Comparison of ENCODE assay signal across 8 cellular contexts in genomic region chr18:74551936-74552555, GRCh38. TPM values are rescaled to one million over a fixed set of nuclear protein-coding genes. Genes with fewer than 3 reads are reported as not detected.
DNase-seq lines count a peak whose midpoint lies in the region; ATAC-seq, FAIRE-seq and TF ChIP-seq lines count a peak whose summit lies in the region.

No MANE protein-coding gene starts in this region.

- CTCF ChIA-PET in BJ (lab: Yijun Ruan, JAX), result interaction anchor here (0.5 to 3.0 kb wide), 34 partner anchors 8 to 362 kb away, joined by 3 to 94 read pairs (median 4); partner anchors contain the start of gene CNDP1

- ATAC-seq in HG03378 (IDR thresholded peaks at IDR 0.05; ENCODE audit: unreplicated experiment) (peak; percentile 98), left colon (peak; percentile 98)

- H3K36me3 ChIP-seq in BJ (ENCODE audit: control insufficient read depth, insufficient read depth, low read length), result no peaks in the 10 kb centered on the region

- peak; percentile 89 for FAIRE-seq in GM19239 (lab: Jason Lieb, UNC)

- intact Hi-C loops in left colon (cut with DNase I, micrococcal nuclease), result loop anchor here in 1 of 2 donors (5.0 kb wide), 1 partner anchor 200 kb away; no protein-coding TSS in a partner anchor

- TF ChIP-seq CTCF in BJ (IDR thresholded peaks at IDR 0.05; ENCODE audit: insufficient read depth, low read depth, low read length) (peak; percentile 85), chondrocyte (IDR thresholded peaks at IDR 0.05) (peak; percentile 91)

- H3K36me3 Mint-ChIP-seq in chondrocyte (ENCODE audit: low read depth), result peaks cover 1% of the 10 kb centered on the region

- no peak overlapping the region for H3K4me3 Mint-ChIP-seq in chondrocyte (ENCODE audit: unreplicated experiment)

- H3K27ac Mint-ChIP-seq in chondrocyte (ENCODE audit: unreplicated experiment), result no peak overlapping the region

- peaks cover 11% of the 10 kb centered on the region for H3K9me3 Mint-ChIP-seq in chondrocyte (ENCODE audit: low read depth)

- H3K27me3 ChIP-seq in BJ (ENCODE audit: control insufficient read depth, insufficient read depth, low read length), result peaks cover 18% of the 10 kb centered on the region

- peaks cover 3% of the 10 kb centered on the region for H3K4me1 Mint-ChIP-seq in chondrocyte (ENCODE audit: low read depth)

- peaks cover 22% of the 10 kb centered on the region for H3K27me3 Mint-ChIP-seq in chondrocyte (ENCODE audit: low read depth)

- no peak for DNase-seq in BJ (ENCODE audit: low read depth)
- DNase-seq in GM19239 (ENCODE audit: insufficient read length, low spot score), result peak; percentile 84
- DNase-seq in NCI-H460 (ENCODE audit: extremely low read depth, low read depth), result peak; percentile 70
- peak; percentile 63 for DNase-seq in activated CD4-positive, alpha-beta T cell treated with anti-CD3 and anti-CD28 coated beads for 1 hour
- DNase-seq in chondrocyte (ENCODE audit: low spot score), result no peak
- peak; percentile 73 to 94 for DNase-seq in left colon
- peak; percentile 62 to 67 for DNase-seq in stimulated activated CD4-positive, alpha-beta T cell treated with anti-CD3 and anti-CD28 coated beads, Interleukin-4, amount 100 ng/mL, for 4 hours

- POLR2A ChIA-PET in BJ (lab: Charles Lee), result interaction anchor here (0.5 kb wide), 1 partner anchor 215 kb away, joined by 3 read pairs; no protein-coding TSS in a partner anchor

- no peak overlapping the region for H3K4me3 ChIP-seq in BJ (ENCODE audit: low read depth, low read length)

RNA-seq across cellular contexts. Expression of gene CNDP1, which starts 17.7 kb away (rescaled TPM):
- not detected in 2 replicates for polyA plus RNA-seq in BJ (2011; rRNA removed)
- 0.15 TPM in 1 of 2 replicates, not detected in the other for polyA minus RNA-seq in BJ (2011; rRNA and poly(A)+ RNA removed)
- total RNA-seq in NCI-H460 (2014; rRNA removed; shearing (Covaris generic)), result not detected in 2 replicates
- not detected in 2 replicates for polyA plus RNA-seq in NCI-H460 (2014; cell fraction: nucleus; rRNA removed)
- total RNA-seq in chondrocyte (0.22 TPM in 1 of 3 replicates, not detected in the others), left colon (not detected)

RNA-seq across cellular contexts. Expression of gene ZNF407, which starts 45.6 kb away (rescaled TPM):
- 2.8 and 3.6 TPM in 2 replicates for polyA plus RNA-seq in BJ (2011; rRNA removed)
- 21.4 and 24.9 TPM in 2 replicates for polyA minus RNA-seq in BJ (2011; rRNA and poly(A)+ RNA removed)
- total RNA-seq in NCI-H460 (2014; rRNA removed; shearing (Covaris generic)), result 4.2 and 5.7 TPM in 2 replicates
- polyA plus RNA-seq in NCI-H460 (2014; cell fraction: nucleus; rRNA removed), result 2.7 and 3.3 TPM in 2 replicates
- 9.5 to 15.3 TPM (median 10.4 TPM) in 3 replicates for total RNA-seq in chondrocyte
- 10 to 100 TPM; 13.0 to 13.9 TPM for total RNA-seq in left colon

RNA-seq across cellular contexts. Expression of gene CNDP2, which starts 55.9 kb away (rescaled TPM):
- 86.6 and 99.4 TPM in 2 replicates for polyA plus RNA-seq in BJ (2011; rRNA removed)
- 48.1 and 85.1 TPM in 2 replicates for polyA minus RNA-seq in BJ (2011; rRNA and poly(A)+ RNA removed)
- total RNA-seq in NCI-H460 (2014; rRNA removed; shearing (Covaris generic)), result 72.0 and 105 TPM in 2 replicates
- 54.3 and 55.1 TPM in 2 replicates for polyA plus RNA-seq in NCI-H460 (2014; cell fraction: nucleus; rRNA removed)
- total RNA-seq in chondrocyte, result 57.7 to 64.6 TPM (median 58.6 TPM) in 3 replicates
- total RNA-seq in left colon, result 100 to 1,000 TPM; 195 to 222 TPM

Comparison
In these comparisons a context has a peak if more than half of its experiments do, and no peak if none do; other contexts are left out.
1. DNase-seq: peak in GM19239 (single experiment), NCI-H460 (single experiment), activated CD4-positive, alpha-beta T cell treated with anti-CD3 and anti-CD28 coated beads for 1 hour (single experiment), left colon (2 of 2) and stimulated activated CD4-positive, alpha-beta T cell treated with anti-CD3 and anti-CD28 coated beads, Interleukin-4, amount 100 ng/mL, for 4 hours (2 of 2); none in BJ (single experiment) and chondrocyte (single experiment).